ENCODE assay signal across 19 cellular contexts in the genomic region with DNA sequence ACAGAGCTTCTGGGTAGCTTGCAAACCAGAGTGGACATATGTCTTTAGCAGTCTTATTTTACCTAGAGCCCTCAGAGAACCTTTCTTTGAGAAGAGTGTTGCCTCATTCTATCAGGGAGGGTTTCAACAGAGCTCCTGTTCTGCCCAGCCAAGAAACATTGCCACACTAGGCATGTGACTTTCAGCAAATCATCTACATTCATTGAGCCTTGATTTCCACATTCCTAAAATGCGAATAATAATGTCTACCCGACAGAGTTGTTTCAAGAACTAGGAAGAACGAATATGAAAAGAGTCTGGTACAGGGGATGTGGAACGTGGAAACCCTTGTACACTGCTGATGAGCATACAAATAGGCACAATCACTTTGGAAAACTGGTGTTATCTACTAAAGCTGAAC. TPM values are rescaled to one million over a fixed set of nuclear protein-coding genes. Genes with fewer than 3 reads are reported as not detected.
A peak's percentile ranks its signal among the peaks of the same experiment; 100 is the strongest.
DNase-seq lines count a peak whose midpoint lies in the region; TF ChIP-seq lines count a peak whose summit lies in the region.
"Had no signal": no experiment of that assay in that cellular context is flagged by ENCODE, and none has a peak within 500 bp of the region (broad histone marks: within the 10 kb centered on the region; RNA-seq: fewer than 3 reads in every experiment).

No MANE protein-coding gene starts in this region.

- intact Hi-C loops in colonic mucosa (cut with DNase I) = no loop called here

- no peak overlapping the region for H3K4me3 ChIP-seq in colonic mucosa
- H3K4me3 ChIP-seq: tibial nerve had no signal

- H3K9ac ChIP-seq in colonic mucosa (ENCODE audit: low read depth in 2 of 2, low read length in 2 of 2) = no peak overlapping the region

- no peak for TF ChIP-seq CTCF in colonic mucosa (IDR thresholded peaks at IDR 0.05)

- H3K9me3 ChIP-seq in colonic mucosa = no peaks in the 10 kb centered on the region

- no peak overlapping the region for H3K27ac ChIP-seq in colonic mucosa
- H3K27ac ChIP-seq: tibial nerve had no signal

- H3K36me3 ChIP-seq in colonic mucosa = no peaks in the 10 kb centered on the region
- H3K36me3 ChIP-seq: tibial nerve had no signal

- no peaks in the 10 kb centered on the region for H3K27me3 ChIP-seq in colonic mucosa
- H3K27me3 ChIP-seq: tibial nerve had no signal

- no peaks in the 10 kb centered on the region for H3K4me1 ChIP-seq in colonic mucosa
- H3K4me1 ChIP-seq: tibial nerve had no signal

- DNase-seq in CD1c-positive myeloid dendritic cell (ENCODE audit: extremely low spot score) (peak; percentile 42), MV-4-11 (lab: John Stamatoyannopoulos, UW) (peak; percentile 51), epidermal melanocyte (ENCODE audit: insufficient read length, low spot score) (peak; percentile 43), non-pigmented ciliary epithelial cell (ENCODE audit: low read depth) (peak; percentile 31), activated gamma-delta T cell (lab: John Stamatoyannopoulos, UW) (no peak), D341Med (ENCODE audit: low spot score) (no peak), NCI-H2107 (lab: John Stamatoyannopoulos, UW) (no peak), colonic mucosa (no peak)
- DNase-seq: activated CD4-positive, alpha-beta T cell treated with anti-CD3 and anti-CD28 coated beads for 1 hour; activated T-cell treated with anti-CD3 and anti-CD28 coated beads for 4 hours; cortex of kidney; DMS53; NCI-H1105 treated with DMSO at 0.1 percent for 48 hours; NCI-H510A treated with DMSO at 0.1 percent for 48 hours; T-helper 2 cell had no signal

RNA-seq across cellular contexts. Expression of a gene that starts 7.8 kb away (rescaled TPM):
- total RNA-seq in colonic mucosa = not detected
- total RNA-seq: frontal cortex, RPMI7951, tibial nerve had no signal

RNA-seq across cellular contexts. Expression of a gene that starts 20.2 kb away (rescaled TPM):
- total RNA-seq in colonic mucosa = under 1 TPM; 0.25 to 0.37 TPM
- total RNA-seq: frontal cortex had no signal

RNA-seq across cellular contexts. Expression of a gene that starts 41.2 kb away (rescaled TPM):
- total RNA-seq in colonic mucosa = under 1 TPM; 0.44 to 0.61 TPM
- total RNA-seq: frontal cortex, posterior vena cava had no signal

RNA-seq across cellular contexts. Expression of a gene that starts 57.5 kb away (rescaled TPM):
- 10 to 100 TPM; 21.7 to 54.0 TPM for total RNA-seq in colonic mucosa

Comparison
In these comparisons a context has a peak if more than half of its experiments do, and no peak if none do; other contexts are left out.
1. DNase-seq: peak in CD1c-positive myeloid dendritic cell (single experiment), MV-4-11 (single experiment), epidermal melanocyte (single experiment) and non-pigmented ciliary epithelial cell (single experiment); none in activated gamma-delta T cell (single experiment), D341Med (single experiment), NCI-H2107 (single experiment) and colonic mucosa (single experiment).